ENCODE assay signal across 1 cellular context in the genomic region with DNA sequence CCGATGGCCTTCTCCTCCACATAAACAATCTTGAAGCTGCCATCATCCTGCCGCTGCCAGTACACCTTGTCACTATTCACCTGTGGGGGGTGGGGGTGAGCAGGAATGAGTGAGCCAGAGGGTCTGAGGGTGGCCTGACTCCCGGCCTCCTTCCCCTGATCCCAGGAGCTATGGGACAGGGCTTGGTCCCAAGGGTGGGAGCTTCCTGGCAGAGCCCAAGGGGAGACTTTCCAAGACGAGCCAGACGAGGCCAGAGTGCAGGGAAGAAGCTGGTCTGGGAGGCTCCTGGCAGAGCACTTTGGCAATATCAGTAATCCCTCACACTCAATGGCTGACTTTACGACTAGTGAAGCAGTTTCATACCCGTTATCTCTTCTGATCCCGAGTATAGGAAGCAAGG.
TF ChIP-seq lines count a peak whose summit lies in the region.

No MANE protein-coding gene starts in this region.

TF ChIP-seq in HepG2, 621 proteins besides CTCF, POLR2A, EP300 and RAD21 (continues in another document):
- TF ChIP-seq, protein P1, sequence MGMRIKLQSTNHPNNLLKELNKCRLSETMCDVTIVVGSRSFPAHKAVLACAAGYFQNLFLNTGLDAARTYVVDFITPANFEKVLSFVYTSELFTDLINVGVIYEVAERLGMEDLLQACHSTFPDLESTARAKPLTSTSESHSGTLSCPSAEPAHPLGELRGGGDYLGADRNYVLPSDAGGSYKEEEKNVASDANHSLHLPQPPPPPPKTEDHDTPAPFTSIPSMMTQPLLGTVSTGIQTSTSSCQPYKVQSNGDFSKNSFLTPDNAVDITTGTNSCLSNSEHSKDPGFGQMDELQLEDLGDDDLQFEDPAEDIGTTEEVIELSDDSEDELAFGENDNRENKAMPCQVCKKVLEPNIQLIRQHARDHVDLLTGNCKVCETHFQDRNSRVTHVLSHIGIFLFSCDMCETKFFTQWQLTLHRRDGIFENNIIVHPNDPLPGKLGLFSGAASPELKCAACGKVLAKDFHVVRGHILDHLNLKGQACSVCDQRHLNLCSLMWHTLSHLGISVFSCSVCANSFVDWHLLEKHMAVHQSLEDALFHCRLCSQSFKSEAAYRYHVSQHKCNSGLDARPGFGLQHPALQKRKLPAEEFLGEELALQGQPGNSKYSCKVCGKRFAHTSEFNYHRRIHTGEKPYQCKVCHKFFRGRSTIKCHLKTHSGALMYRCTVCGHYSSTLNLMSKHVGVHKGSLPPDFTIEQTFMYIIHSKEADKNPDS (CRISPR knock-in tag; IDR thresholded peaks at IDR 0.05) = 0 out of 2 replicates have a peak, but pooled peaks have one; percentile 8
- no peak for TF ChIP-seq ADNP (CRISPR knock-in tag; IDR thresholded peaks at IDR 0.05)
- no peak for TF ChIP-seq RFXAP (CRISPR knock-in tag; IDR thresholded peaks at IDR 0.05; ENCODE audit: borderline replicate concordance)
- TF ChIP-seq, protein P2, sequence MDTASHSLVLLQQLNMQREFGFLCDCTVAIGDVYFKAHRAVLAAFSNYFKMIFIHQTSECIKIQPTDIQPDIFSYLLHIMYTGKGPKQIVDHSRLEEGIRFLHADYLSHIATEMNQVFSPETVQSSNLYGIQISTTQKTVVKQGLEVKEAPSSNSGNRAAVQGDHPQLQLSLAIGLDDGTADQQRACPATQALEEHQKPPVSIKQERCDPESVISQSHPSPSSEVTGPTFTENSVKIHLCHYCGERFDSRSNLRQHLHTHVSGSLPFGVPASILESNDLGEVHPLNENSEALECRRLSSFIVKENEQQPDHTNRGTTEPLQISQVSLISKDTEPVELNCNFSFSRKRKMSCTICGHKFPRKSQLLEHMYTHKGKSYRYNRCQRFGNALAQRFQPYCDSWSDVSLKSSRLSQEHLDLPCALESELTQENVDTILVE (CRISPR knock-in tag; IDR thresholded peaks at IDR 0.05) = no peak
- TF ChIP-seq ATF7 (IDR thresholded peaks at IDR 0.05) = no peak
- 0 out of 2 replicates have a peak, but pooled peaks have one; percentile 52 for TF ChIP-seq ATF7 (CRISPR knock-in tag; IDR thresholded peaks at IDR 0.05)
- no peak for TF ChIP-seq SP1 (IDR thresholded peaks at IDR 0.05)
- TF ChIP-seq SP1 (CRISPR knock-in tag; IDR thresholded peaks at IDR 0.05) = no peak
- TF ChIP-seq, protein P3, sequence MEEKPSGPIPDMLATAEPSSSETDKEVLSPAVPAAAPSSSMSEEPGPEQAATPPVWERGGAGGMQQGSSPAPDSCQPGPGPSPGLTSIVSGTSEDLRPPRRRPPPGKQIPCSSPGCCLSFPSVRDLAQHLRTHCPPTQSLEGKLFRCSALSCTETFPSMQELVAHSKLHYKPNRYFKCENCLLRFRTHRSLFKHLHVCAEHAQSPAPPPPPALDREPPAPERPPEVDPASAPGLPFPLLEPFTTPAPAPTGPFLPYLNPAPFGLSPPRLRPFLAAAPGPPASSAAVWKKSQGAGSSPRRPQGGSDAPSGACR (CRISPR knock-in tag; IDR thresholded peaks at IDR 0.05) = no peak
- TF ChIP-seq ZSCAN12 (CRISPR knock-in tag; IDR thresholded peaks at IDR 0.05) = no peak
- TF ChIP-seq, protein P4, sequence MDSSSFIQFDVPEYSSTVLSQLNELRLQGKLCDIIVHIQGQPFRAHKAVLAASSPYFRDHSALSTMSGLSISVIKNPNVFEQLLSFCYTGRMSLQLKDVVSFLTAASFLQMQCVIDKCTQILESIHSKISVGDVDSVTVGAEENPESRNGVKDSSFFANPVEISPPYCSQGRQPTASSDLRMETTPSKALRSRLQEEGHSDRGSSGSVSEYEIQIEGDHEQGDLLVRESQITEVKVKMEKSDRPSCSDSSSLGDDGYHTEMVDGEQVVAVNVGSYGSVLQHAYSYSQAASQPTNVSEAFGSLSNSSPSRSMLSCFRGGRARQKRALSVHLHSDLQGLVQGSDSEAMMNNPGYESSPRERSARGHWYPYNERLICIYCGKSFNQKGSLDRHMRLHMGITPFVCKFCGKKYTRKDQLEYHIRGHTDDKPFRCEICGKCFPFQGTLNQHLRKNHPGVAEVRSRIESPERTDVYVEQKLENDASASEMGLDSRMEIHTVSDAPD (CRISPR knock-in tag; IDR thresholded peaks at IDR 0.05) = no peak
- no peak for TF ChIP-seq HMG20A (CRISPR knock-in tag; IDR thresholded peaks at IDR 0.05; ENCODE audit: borderline replicate concordance)
- no peak for TF ChIP-seq NAIF1 (CRISPR knock-in tag; IDR thresholded peaks at IDR 0.05; ENCODE audit: borderline replicate concordance)
- TF ChIP-seq ZNF354B (CRISPR knock-in tag; IDR thresholded peaks at IDR 0.05) = no peak
- TF ChIP-seq, protein P5, sequence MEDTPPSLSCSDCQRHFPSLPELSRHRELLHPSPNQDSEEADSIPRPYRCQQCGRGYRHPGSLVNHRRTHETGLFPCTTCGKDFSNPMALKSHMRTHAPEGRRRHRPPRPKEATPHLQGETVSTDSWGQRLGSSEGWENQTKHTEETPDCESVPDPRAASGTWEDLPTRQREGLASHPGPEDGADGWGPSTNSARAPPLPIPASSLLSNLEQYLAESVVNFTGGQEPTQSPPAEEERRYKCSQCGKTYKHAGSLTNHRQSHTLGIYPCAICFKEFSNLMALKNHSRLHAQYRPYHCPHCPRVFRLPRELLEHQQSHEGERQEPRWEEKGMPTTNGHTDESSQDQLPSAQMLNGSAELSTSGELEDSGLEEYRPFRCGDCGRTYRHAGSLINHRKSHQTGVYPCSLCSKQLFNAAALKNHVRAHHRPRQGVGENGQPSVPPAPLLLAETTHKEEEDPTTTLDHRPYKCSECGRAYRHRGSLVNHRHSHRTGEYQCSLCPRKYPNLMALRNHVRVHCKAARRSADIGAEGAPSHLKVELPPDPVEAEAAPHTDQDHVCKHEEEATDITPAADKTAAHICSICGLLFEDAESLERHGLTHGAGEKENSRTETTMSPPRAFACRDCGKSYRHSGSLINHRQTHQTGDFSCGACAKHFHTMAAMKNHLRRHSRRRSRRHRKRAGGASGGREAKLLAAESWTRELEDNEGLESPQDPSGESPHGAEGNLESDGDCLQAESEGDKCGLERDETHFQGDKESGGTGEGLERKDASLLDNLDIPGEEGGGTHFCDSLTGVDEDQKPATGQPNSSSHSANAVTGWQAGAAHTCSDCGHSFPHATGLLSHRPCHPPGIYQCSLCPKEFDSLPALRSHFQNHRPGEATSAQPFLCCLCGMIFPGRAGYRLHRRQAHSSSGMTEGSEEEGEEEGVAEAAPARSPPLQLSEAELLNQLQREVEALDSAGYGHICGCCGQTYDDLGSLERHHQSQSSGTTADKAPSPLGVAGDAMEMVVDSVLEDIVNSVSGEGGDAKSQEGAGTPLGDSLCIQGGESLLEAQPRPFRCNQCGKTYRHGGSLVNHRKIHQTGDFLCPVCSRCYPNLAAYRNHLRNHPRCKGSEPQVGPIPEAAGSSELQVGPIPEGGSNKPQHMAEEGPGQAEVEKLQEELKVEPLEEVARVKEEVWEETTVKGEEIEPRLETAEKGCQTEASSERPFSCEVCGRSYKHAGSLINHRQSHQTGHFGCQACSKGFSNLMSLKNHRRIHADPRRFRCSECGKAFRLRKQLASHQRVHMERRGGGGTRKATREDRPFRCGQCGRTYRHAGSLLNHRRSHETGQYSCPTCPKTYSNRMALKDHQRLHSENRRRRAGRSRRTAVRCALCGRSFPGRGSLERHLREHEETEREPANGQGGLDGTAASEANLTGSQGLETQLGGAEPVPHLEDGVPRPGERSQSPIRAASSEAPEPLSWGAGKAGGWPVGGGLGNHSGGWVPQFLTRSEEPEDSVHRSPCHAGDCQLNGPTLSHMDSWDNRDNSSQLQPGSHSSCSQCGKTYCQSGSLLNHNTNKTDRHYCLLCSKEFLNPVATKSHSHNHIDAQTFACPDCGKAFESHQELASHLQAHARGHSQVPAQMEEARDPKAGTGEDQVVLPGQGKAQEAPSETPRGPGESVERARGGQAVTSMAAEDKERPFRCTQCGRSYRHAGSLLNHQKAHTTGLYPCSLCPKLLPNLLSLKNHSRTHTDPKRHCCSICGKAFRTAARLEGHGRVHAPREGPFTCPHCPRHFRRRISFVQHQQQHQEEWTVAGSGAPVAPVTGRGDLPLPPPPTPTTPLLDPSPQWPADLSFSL (CRISPR knock-in tag; IDR thresholded peaks at IDR 0.05) = no peak
- TF ChIP-seq, protein P6, sequence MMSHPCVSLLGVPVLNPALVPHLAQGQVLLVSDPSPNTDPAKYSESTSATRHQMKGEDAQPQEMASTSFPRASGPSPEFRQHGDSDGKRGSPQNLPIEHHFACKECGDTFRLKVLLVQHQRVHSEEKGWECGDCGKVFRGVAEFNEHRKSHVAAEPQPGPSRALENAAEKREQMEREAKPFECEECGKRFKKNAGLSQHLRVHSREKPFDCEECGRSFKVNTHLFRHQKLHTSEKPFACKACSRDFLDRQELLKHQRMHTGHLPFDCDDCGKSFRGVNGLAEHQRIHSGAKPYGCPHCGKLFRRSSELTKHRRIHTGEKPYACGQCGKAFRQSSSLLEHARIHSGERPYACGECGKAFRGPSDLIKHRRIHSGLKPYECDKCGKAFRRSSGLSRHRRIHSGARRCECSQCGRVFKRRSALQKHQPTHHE (CRISPR knock-in tag; IDR thresholded peaks at IDR 0.05; ENCODE audit: borderline replicate concordance) = no peak
- TF ChIP-seq KDM5A (IDR thresholded peaks at IDR 0.05; ENCODE audit: borderline replicate concordance, low read length) = no peak
- TF ChIP-seq ZSCAN20 (CRISPR knock-in tag; IDR thresholded peaks at IDR 0.05; ENCODE audit: borderline replicate concordance) = no peak
- TF ChIP-seq, protein P7, sequence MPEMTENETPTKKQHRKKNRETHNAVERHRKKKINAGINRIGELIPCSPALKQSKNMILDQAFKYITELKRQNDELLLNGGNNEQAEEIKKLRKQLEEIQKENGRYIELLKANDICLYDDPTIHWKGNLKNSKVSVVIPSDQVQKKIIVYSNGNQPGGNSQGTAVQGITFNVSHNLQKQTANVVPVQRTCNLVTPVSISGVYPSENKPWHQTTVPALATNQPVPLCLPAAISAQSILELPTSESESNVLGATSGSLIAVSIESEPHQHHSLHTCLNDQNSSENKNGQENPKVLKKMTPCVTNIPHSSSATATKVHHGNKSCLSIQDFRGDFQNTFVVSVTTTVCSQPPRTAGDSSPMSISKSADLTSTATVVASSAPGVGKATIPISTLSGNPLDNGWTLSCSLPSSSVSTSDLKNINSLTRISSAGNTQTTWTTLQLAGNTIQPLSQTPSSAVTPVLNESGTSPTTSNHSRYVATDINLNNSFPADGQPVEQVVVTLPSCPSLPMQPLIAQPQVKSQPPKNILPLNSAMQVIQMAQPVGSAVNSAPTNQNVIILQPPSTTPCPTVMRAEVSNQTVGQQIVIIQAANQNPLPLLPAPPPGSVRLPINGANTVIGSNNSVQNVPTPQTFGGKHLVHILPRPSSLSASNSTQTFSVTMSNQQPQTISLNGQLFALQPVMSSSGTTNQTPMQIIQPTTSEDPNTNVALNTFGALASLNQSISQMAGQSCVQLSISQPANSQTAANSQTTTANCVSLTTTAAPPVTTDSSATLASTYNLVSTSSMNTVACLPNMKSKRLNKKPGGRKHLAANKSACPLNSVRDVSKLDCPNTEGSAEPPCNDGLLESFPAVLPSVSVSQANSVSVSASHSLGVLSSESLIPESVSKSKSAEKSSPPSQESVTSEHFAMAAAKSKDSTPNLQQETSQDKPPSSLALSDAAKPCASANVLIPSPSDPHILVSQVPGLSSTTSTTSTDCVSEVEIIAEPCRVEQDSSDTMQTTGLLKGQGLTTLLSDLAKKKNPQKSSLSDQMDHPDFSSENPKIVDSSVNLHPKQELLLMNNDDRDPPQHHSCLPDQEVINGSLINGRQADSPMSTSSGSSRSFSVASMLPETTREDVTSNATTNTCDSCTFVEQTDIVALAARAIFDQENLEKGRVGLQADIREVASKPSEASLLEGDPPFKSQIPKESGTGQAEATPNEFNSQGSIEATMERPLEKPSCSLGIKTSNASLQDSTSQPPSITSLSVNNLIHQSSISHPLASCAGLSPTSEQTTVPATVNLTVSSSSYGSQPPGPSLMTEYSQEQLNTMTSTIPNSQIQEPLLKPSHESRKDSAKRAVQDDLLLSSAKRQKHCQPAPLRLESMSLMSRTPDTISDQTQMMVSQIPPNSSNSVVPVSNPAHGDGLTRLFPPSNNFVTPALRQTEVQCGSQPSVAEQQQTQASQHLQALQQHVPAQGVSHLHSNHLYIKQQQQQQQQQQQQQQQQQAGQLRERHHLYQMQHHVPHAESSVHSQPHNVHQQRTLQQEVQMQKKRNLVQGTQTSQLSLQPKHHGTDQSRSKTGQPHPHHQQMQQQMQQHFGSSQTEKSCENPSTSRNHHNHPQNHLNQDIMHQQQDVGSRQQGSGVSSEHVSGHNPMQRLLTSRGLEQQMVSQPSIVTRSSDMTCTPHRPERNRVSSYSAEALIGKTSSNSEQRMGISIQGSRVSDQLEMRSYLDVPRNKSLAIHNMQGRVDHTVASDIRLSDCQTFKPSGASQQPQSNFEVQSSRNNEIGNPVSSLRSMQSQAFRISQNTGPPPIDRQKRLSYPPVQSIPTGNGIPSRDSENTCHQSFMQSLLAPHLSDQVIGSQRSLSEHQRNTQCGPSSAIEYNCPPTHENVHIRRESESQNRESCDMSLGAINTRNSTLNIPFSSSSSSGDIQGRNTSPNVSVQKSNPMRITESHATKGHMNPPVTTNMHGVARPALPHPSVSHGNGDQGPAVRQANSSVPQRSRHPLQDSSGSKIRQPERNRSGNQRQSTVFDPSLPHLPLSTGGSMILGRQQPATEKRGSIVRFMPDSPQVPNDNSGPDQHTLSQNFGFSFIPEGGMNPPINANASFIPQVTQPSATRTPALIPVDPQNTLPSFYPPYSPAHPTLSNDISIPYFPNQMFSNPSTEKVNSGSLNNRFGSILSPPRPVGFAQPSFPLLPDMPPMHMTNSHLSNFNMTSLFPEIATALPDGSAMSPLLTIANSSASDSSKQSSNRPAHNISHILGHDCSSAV (CRISPR knock-in tag; IDR thresholded peaks at IDR 0.05; ENCODE audit: borderline replicate concordance) = no peak
- TF ChIP-seq, protein P8, sequence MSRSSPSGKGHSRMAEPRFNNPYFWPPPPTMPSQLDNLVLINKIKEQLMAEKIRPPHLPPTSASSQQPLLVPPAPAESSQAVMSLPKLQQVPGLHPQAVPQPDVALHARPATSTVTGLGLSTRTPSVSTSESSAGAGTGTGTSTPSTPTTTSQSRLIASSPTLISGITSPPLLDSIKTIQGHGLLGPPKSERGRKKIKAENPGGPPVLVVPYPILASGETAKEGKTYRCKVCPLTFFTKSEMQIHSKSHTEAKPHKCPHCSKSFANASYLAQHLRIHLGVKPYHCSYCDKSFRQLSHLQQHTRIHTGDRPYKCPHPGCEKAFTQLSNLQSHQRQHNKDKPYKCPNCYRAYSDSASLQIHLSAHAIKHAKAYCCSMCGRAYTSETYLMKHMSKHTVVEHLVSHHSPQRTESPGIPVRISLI (CRISPR knock-in tag; IDR thresholded peaks at IDR 0.05; ENCODE audit: borderline replicate concordance) = no peak
- TF ChIP-seq ZNF563 (CRISPR knock-in tag; IDR thresholded peaks at IDR 0.05) = no peak
- TF ChIP-seq CC2D1A (CRISPR knock-in tag; IDR thresholded peaks at IDR 0.05) = 0 out of 2 replicates have a peak, but pooled peaks have one; percentile 31
- 0 out of 2 replicates have a peak, but pooled peaks have one; percentile 25 for TF ChIP-seq PHF8 (CRISPR knock-in tag; IDR thresholded peaks at IDR 0.05)
- no peak for TF ChIP-seq ZNF83 (CRISPR knock-in tag; IDR thresholded peaks at IDR 0.05; ENCODE audit: borderline replicate concordance)
- TF ChIP-seq ZNF577 (CRISPR knock-in tag; IDR thresholded peaks at IDR 0.05; ENCODE audit: borderline replicate concordance, low read depth) = no peak
- no peak for TF ChIP-seq TSC22D2 (CRISPR knock-in tag; IDR thresholded peaks at IDR 0.05; ENCODE audit: borderline replicate concordance)
